17 cellular contexts compared by ENCODE assay signal in the genomic region with DNA sequence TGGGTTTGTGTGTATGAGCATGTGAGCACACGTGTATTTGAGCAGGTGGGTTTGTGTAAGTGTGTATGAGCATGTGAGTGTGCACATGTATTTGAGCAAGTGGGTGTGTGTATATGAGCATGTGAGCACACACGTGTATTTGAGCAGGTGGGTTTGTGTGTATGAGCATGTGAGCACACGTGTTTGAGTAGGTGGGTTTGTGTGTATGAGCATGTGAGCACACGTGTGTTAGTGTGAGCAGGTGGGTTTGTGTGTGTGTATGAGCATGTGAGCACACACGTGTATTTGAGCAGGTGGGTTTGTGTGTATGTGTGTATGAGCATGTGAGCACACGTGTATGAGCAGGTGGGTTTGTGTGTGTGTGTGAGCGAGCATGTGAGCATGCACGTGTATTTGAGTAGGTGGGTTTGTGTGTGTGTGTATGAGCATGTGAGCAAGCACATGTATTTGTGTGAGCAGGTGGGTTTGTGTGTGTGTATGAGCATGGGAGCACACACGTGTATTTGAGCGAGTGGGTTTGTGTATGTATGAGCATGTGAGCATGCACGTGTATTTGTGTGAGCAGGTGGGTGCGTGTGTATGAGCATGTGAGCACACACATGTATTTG.
A peak's percentile ranks its signal among the peaks of the same experiment; 100 is the strongest.
DNase-seq lines count a peak whose midpoint lies in the region; ATAC-seq, FAIRE-seq and TF ChIP-seq lines count a peak whose summit lies in the region.
"Had no signal": no experiment of that assay in that cellular context is flagged by ENCODE, and none has a peak within 500 bp of the region (broad histone marks: within the 10 kb centered on the region; RNA-seq: fewer than 3 reads in every experiment).

No MANE protein-coding gene starts in this region.

- no peaks in the 10 kb centered on the region for H3K9me1 ChIP-seq in keratinocyte (ENCODE audit: control insufficient read depth, extremely low read depth, insufficient read depth, low read length)

- H3K36me3 ChIP-seq in keratinocyte (ENCODE audit: control insufficient read depth in 2 of 2, extremely low read depth in 1 of 2, insufficient read depth in 2 of 2, low read length in 2 of 2) (no peaks in the 10 kb centered on the region), trophoblast cell (ENCODE audit: control insufficient read depth in 1 of 2, insufficient read depth in 2 of 2, low read length in 2 of 2) (no peaks in the 10 kb centered on the region)
- H3K36me3 ChIP-seq: BLaER1, HAP-1 had no signal

- DNase-seq in activated CD8-positive, alpha-beta memory T cell treated with anti-CD3 and anti-CD28 coated beads, Interleukin-2, amount 50 U/mL, for 4 hours: peak; percentile 1
- DNase-seq in activated CD8-positive, alpha-beta memory T cell treated with anti-CD3 and anti-CD28 coated beads, Interleukin-2, amount 10 ng/mL, durations not matched to agents 7 days and 5 days: no peak
- DNase-seq in keratinocyte (ENCODE audit: low read depth, low spot score) (no peak), trophoblast cell (no peak), RWPE1 (ENCODE audit: low spot score) (no peak), osteocyte (ENCODE audit: extremely low spot score, unreplicated experiment) (no peak)
- DNase-seq: AML-193; Calu3; CD4-positive, alpha-beta memory T cell; DMS79 treated with DMSO at 0.1 percent for 48 hours; GF-D8 had no signal

- peak; percentile 13 for FAIRE-seq in keratinocyte (lab: Jason Lieb, UNC)
- FAIRE-seq: A549 had no signal

- no peak overlapping the region for H3K18ac ChIP-seq in trophoblast cell (ENCODE audit: low read length)

- no peaks in the 10 kb centered on the region for H3K79me2 ChIP-seq in keratinocyte (ENCODE audit: control insufficient read depth, insufficient read depth, low read length)
- no peaks in the 10 kb centered on the region for H3K79me2 ChIP-seq in trophoblast cell (ENCODE audit: control insufficient read depth, insufficient read depth, low read length, poor library complexity)

- no peak overlapping the region for H2BK12ac ChIP-seq in trophoblast cell (ENCODE audit: low read length)

- H3K79me1 ChIP-seq in trophoblast cell (ENCODE audit: low read length): no peaks in the 10 kb centered on the region

- no peak overlapping the region for H4K12ac ChIP-seq in trophoblast cell (ENCODE audit: low read depth, low read length)

- H3K4me1 Mint-ChIP-seq in activated CD8-positive, alpha-beta memory T cell treated with anti-CD3 and anti-CD28 coated beads, Interleukin-2, amount 10 ng/mL, durations not matched to agents 7 days and 5 days: no peaks in the 10 kb centered on the region
- H3K4me1 Mint-ChIP-seq in osteocyte (ENCODE audit: unreplicated experiment): no peaks in the 10 kb centered on the region
- H3K4me1 Mint-ChIP-seq: CD14-positive monocyte; CD4-positive, alpha-beta memory T cell had no signal

- no peak overlapping the region for H3K4ac ChIP-seq in trophoblast cell (ENCODE audit: low read depth, low read length)

- no peak overlapping the region for H3K4me3 Mint-ChIP-seq in activated CD8-positive, alpha-beta memory T cell treated with anti-CD3 and anti-CD28 coated beads, Interleukin-2, amount 10 ng/mL, durations not matched to agents 7 days and 5 days
- H3K4me3 Mint-ChIP-seq in osteocyte (ENCODE audit: unreplicated experiment): no peak overlapping the region
- H3K4me3 Mint-ChIP-seq: CD14-positive monocyte; CD4-positive, alpha-beta memory T cell had no signal

- H3K23ac ChIP-seq in trophoblast cell (ENCODE audit: low read length): no peak overlapping the region

- H3K27me3 ChIP-seq in keratinocyte (ENCODE audit: control insufficient read depth, extremely low read depth, insufficient read depth, low read length): peaks cover 30% of the 10 kb centered on the region
- no peaks in the 10 kb centered on the region for H3K27me3 ChIP-seq in trophoblast cell (ENCODE audit: insufficient read depth, low read length)
- H3K27me3 ChIP-seq: BLaER1 had no signal

- no peak overlapping the region for H4K91ac ChIP-seq in trophoblast cell (ENCODE audit: low read depth, low read length)

- H3K14ac ChIP-seq in trophoblast cell (ENCODE audit: low read length): no peak overlapping the region

- no peak overlapping the region for H4K8ac ChIP-seq in trophoblast cell (ENCODE audit: low read depth, low read length)

- H3K27ac ChIP-seq in keratinocyte (ENCODE audit: control insufficient read depth, insufficient read depth, low read length): no peak overlapping the region
- H3K27ac ChIP-seq in trophoblast cell (ENCODE audit: low read depth, low read length): no peak overlapping the region
- no peak overlapping the region for H3K27ac ChIP-seq in RWPE1
- H3K27ac ChIP-seq: 22Rv1, A549, BLaER1 had no signal

- ATAC-seq in activated CD8-positive, alpha-beta memory T cell treated with anti-CD3 and anti-CD28 coated beads, Interleukin-2, amount 10 ng/mL, durations not matched to agents 7 days and 5 days: no peak
- no peak for ATAC-seq in HG02678 (IDR thresholded peaks at IDR 0.05; ENCODE audit: unreplicated experiment)
- ATAC-seq: A549 had no signal

- WGBS in trophoblast cell (ENCODE audit: extremely low coverage, insufficient coverage, insufficient read length): no CpG with 5 or more reads among the region's 12 CpGs

- peaks cover 6% of the 10 kb centered on the region for H3K27me3 Mint-ChIP-seq in activated CD8-positive, alpha-beta memory T cell treated with anti-CD3 and anti-CD28 coated beads, Interleukin-2, amount 10 ng/mL, durations not matched to agents 7 days and 5 days
- peaks cover 14% of the 10 kb centered on the region for H3K27me3 Mint-ChIP-seq in osteocyte (ENCODE audit: unreplicated experiment)

- H3K9me3 Mint-ChIP-seq in activated CD8-positive, alpha-beta memory T cell treated with anti-CD3 and anti-CD28 coated beads, Interleukin-2, amount 10 ng/mL, durations not matched to agents 7 days and 5 days (ENCODE audit: low read depth): no peaks in the 10 kb centered on the region
- H3K9me3 Mint-ChIP-seq in osteocyte (ENCODE audit: unreplicated experiment): no peaks in the 10 kb centered on the region
- H3K9me3 Mint-ChIP-seq: CD4-positive, alpha-beta memory T cell had no signal

- H3K4me2 ChIP-seq in keratinocyte (ENCODE audit: control insufficient read depth, extremely low read depth, insufficient read depth, low read depth, low read length) (no peak overlapping the region), trophoblast cell (ENCODE audit: low read length) (no peak overlapping the region)
- H3K4me2 ChIP-seq: A549, BLaER1 had no signal

- POLR2A ChIA-PET in RWPE1 (lab: Yijun Ruan, JAX; ENCODE audit: low non-redundant PET): no interaction called here

- H3K4me1 ChIP-seq in keratinocyte (ENCODE audit: control insufficient read depth, extremely low read depth, insufficient read depth, low read length) (no peaks in the 10 kb centered on the region), trophoblast cell (ENCODE audit: control insufficient read depth in 1 of 2, insufficient read depth in 2 of 2, low read length in 2 of 2) (no peaks in the 10 kb centered on the region)
- H3K4me1 ChIP-seq: A549, HAP-1 had no signal

- H2AFZ ChIP-seq in keratinocyte (ENCODE audit: control insufficient read depth, low read length) (no peak overlapping the region), trophoblast cell (ENCODE audit: insufficient read depth, low read length, poor library complexity) (no peak overlapping the region)

- H3K4me3 ChIP-seq in keratinocyte (ENCODE audit: control insufficient read depth in 2 of 3, extremely low read depth in 1 of 3, insufficient read depth in 2 of 3, low read depth in 1 of 3, low read length in 3 of 3) (no peak overlapping the region), trophoblast cell (ENCODE audit: low read depth, low read length) (peak overlapping the region; percentile 25)
- H3K4me3 ChIP-seq: A549, BLaER1, HAP-1 had no signal

- CTCF ChIA-PET in activated CD8-positive, alpha-beta memory T cell treated with anti-CD3 and anti-CD28 coated beads, Interleukin-2, amount 10 ng/mL, durations not matched to agents 7 days and 5 days (lab: Charles Lee): no interaction called here
- CTCF ChIA-PET in RWPE1 (lab: Yijun Ruan, JAX): no interaction called here

- H2AK5ac ChIP-seq in trophoblast cell (ENCODE audit: low read length): no peak overlapping the region

- H3K9ac ChIP-seq in keratinocyte (ENCODE audit: control insufficient read depth, extremely low read depth, insufficient read depth, low read length) (no peak overlapping the region), trophoblast cell (ENCODE audit: low read length) (no peak overlapping the region)
- H3K9ac ChIP-seq: BLaER1 had no signal

- H3K9me3 ChIP-seq in keratinocyte (ENCODE audit: control insufficient read depth, low read depth, low read length) (no peaks in the 10 kb centered on the region), trophoblast cell (ENCODE audit: insufficient read depth, low read depth, low read length) (peaks cover 22% of the 10 kb centered on the region)
- H3K9me3 ChIP-seq: A549, BLaER1, HAP-1 had no signal

- H2BK120ac ChIP-seq in trophoblast cell (ENCODE audit: insufficient read depth, low read length, poor library complexity): no peak overlapping the region

- no peak overlapping the region for H2BK5ac ChIP-seq in trophoblast cell (ENCODE audit: low read depth, low read length, poor library complexity)

- no peaks in the 10 kb centered on the region for H3K36me3 Mint-ChIP-seq in activated CD8-positive, alpha-beta memory T cell treated with anti-CD3 and anti-CD28 coated beads, Interleukin-2, amount 10 ng/mL, durations not matched to agents 7 days and 5 days
- no peaks in the 10 kb centered on the region for H3K36me3 Mint-ChIP-seq in osteocyte (ENCODE audit: unreplicated experiment)
- H3K36me3 Mint-ChIP-seq: CD14-positive monocyte; CD4-positive, alpha-beta memory T cell had no signal

- H4K20me1 ChIP-seq in keratinocyte (ENCODE audit: control insufficient read depth, extremely low read depth, insufficient read depth, low read length): no peaks in the 10 kb centered on the region
- H4K20me1 ChIP-seq: BLaER1 had no signal

- no peak overlapping the region for H3K27ac Mint-ChIP-seq in activated CD8-positive, alpha-beta memory T cell treated with anti-CD3 and anti-CD28 coated beads, Interleukin-2, amount 10 ng/mL, durations not matched to agents 7 days and 5 days
- H3K27ac Mint-ChIP-seq in osteocyte (ENCODE audit: unreplicated experiment): no peak overlapping the region
- H3K27ac Mint-ChIP-seq: CD14-positive monocyte; CD4-positive, alpha-beta memory T cell had no signal

- dilution Hi-C loops in keratinocyte (cut with MboI; ENCODE audit: extremely low pct_ligation_motif_present, low sequenced_read_pairs): no loop called here

- no peak for TF ChIP-seq CTCF in keratinocyte (optimal IDR thresholded peaks at IDR 0.05 in 1 of 3, IDR thresholded peaks at IDR 0.05 in 1 of 3, conservative IDR thresholded peaks at IDR 0.05 in 1 of 3; ENCODE audit: extremely low read depth in 1 of 3, insufficient read depth in 2 of 3, low read length in 3 of 3)
- no peak for TF ChIP-seq CTCF in RWPE1 (conservative IDR thresholded peaks at IDR 0.05; ENCODE audit: low read depth)
- no peak for TF ChIP-seq CTCF in osteocyte (IDR thresholded peaks at IDR 0.05)
